In the genomic region with DNA sequence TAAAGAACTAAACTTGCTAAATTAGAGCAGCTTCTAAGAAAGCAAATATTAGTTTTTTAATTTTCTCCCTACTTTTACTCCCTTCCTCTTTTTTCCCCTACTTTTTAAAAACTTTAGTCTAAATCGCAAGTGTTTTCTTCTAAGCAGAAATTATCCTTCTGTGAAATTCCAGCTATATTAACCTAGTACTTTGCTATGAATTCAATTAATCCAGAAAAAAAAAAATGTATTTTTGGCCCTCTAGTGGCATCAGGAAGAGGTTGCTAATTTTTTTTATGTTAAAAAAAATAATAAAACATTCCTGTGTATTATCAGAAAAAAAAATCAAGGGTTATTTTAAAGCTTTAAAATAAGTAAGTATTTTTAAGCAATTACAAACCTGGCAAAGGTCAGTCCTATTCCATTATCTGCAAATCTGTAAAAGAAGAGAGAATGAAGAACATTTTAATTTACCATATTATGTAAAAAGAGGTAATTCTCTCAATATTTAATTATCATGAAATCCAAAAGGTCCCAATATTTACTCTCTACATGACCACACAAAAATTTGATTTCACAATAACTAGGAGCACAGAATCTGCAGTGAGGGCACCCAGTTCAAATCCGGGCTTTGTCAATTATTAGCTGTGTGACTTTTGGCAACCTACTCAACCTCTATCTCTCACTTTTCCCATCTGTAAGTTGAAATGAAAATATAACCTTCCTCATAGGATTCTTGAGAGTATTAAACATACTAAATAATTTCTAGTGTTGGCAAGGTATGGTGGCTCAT, we compare ENCODE assay signal across 10 cellular contexts. TPM values are rescaled to one million over a fixed set of nuclear protein-coding genes. Genes with fewer than 3 reads are reported as not detected.
DNase-seq lines count a peak whose midpoint lies in the region; ATAC-seq, FAIRE-seq and TF ChIP-seq lines count a peak whose summit lies in the region.
"Had no signal": no experiment of that assay in that cellular context is flagged by ENCODE, and none has a peak within 500 bp of the region (broad histone marks: within the 10 kb centered on the region; RNA-seq: fewer than 3 reads in every experiment).

No MANE protein-coding gene starts in this region.

- H2AFZ ChIP-seq in PC-9 (no peak overlapping the region), endothelial cell of umbilical vein (ENCODE audit: low read depth, low read length) (no peak overlapping the region)

- H3K9me3 ChIP-seq in PC-9 (ENCODE audit: insufficient read depth, low read depth) (no peaks in the 10 kb centered on the region), endothelial cell of umbilical vein (replicated peaks; ENCODE audit: control insufficient read depth, insufficient read depth, low read length) (no peaks in the 10 kb centered on the region), gastrocnemius medialis (no peaks in the 10 kb centered on the region)

- H3K4me1 ChIP-seq in PC-9 (replicated peaks; ENCODE audit: insufficient read depth) (no peaks in the 10 kb centered on the region; the same call in 1 of the 2 replicates), endothelial cell of umbilical vein (ENCODE audit: control insufficient read depth, extremely low read depth, insufficient read depth, low read length) (no peaks in the 10 kb centered on the region), gastrocnemius medialis (peaks cover 0 to 11% of the 10 kb centered on the region in 2 donors)

- TF ChIP-seq POLR2A in endothelial cell of umbilical vein (IDR thresholded peaks at IDR 0.05; ENCODE audit: low read depth, low read length) (no peak), gastrocnemius medialis (IDR thresholded peaks at IDR 0.05) (no peak), lower leg skin (IDR thresholded peaks at IDR 0.05) (no peak)

- dilution Hi-C loops in endothelial cell of umbilical vein (cut with MboI; ENCODE audit: extremely low pct_ligation_motif_present, low sequenced_read_pairs) = no loop called here

- H3K27me3 ChIP-seq in PC-9 (ENCODE audit: insufficient read depth, low read depth) (no peaks in the 10 kb centered on the region), endothelial cell of umbilical vein (ENCODE audit: control insufficient read depth in 2 of 2, insufficient read depth in 2 of 2, low read length in 2 of 2) (no peaks in the 10 kb centered on the region), gastrocnemius medialis (no peaks in the 10 kb centered on the region)

- DNase-seq in PC-9 = no peak
- DNase-seq in endothelial cell of umbilical vein (ENCODE audit: low read depth, low spot score) = peak; percentile 30
- no peak for DNase-seq in gastrocnemius medialis
- no peak for DNase-seq in stimulated activated naive CD8-positive, alpha-beta T cell treated with anti-CD3 and anti-CD28 coated beads, Interleukin-15, Interleukin-2, amounts not matched to agents 100 U/mL and 50 U/mL, for 24 hours
- no peak for DNase-seq in lower leg skin (ENCODE audit: low spot score in 2 of 2)
- DNase-seq: activated CD4-positive, CD25-positive, alpha-beta regulatory T cell treated with anti-CD3 and anti-CD28 coated beads, Interleukin-2, amount 50 U/mL, for 72 hours; cerebellar nuclear complex; NCI-H2029 treated with DMSO at 0.1 percent for 48 hours had no signal

- POLR2A ChIA-PET in PC-9 (lab: Charles Lee; ENCODE audit: unreplicated experiment) (interaction anchor here (0.6 kb wide), 2 partner anchors 60 to 195 kb away, joined by 3 to 4 read pairs; partner anchors contain the start of gene C9orf85), endothelial cell of umbilical vein (lab: Charles Lee) (no interaction called here)

- H3K27ac ChIP-seq in PC-9 (no peak overlapping the region), endothelial cell of umbilical vein (ENCODE audit: insufficient read depth, low read depth, low read length) (no peak overlapping the region), gastrocnemius medialis (no peak overlapping the region)

- H3K9me2 ChIP-seq in PC-9 (ENCODE audit: insufficient read depth) = no peaks in the 10 kb centered on the region; the same call in 1 of the 2 replicates

- no peak for FAIRE-seq in endothelial cell of umbilical vein (lab: Jason Lieb, UNC)

- intact Hi-C loops in PC-9 (cut with micrococcal nuclease; ENCODE audit: unreplicated experiment) (loop anchor here (2.0 kb wide), 2 partner anchors 52 to 112 kb away; partner anchors contain the start of gene CEMIP2), endothelial cell of umbilical vein (cut with micrococcal nuclease) (loop anchor here (1.0 to 2.0 kb wide), 3 partner anchors 22 to 112 kb away; partner anchors contain the start of gene CEMIP2), gastrocnemius medialis (cut with DNase I; ENCODE audit: low total_unique reads) (loop anchor here (5.0 kb wide), 1 partner anchor 51 kb away; the partner anchor contains the start of gene CEMIP2), lower leg skin (cut with DNase I; ENCODE audit: low total_unique reads) (no loop called here)

- no TSS peak for BruUV-seq in PC-9 (replicated peaks; lab: Mats Ljungman, UMichigan)
- no TSS peak for BruUV-seq in endothelial cell of umbilical vein (replicated peaks; lab: Mats Ljungman, UMichigan)

- H3K36me3 ChIP-seq in PC-9 (ENCODE audit: low read depth) (peaks cover 34% of the 10 kb centered on the region), endothelial cell of umbilical vein (ENCODE audit: control insufficient read depth in 2 of 2, extremely low read depth in 1 of 2, insufficient read depth in 2 of 2, low read length in 2 of 2) (peaks cover 0 to 14% of the 10 kb centered on the region in 2 experiments), gastrocnemius medialis (peaks cover 0 to 41% of the 10 kb centered on the region in 2 donors)

- H3K9me1 ChIP-seq in endothelial cell of umbilical vein (replicated peaks; ENCODE audit: control insufficient read depth, extremely low read depth, insufficient read depth, low read length) = no peaks in the 10 kb centered on the region

- TF ChIP-seq CTCF in GM12872 (IDR thresholded peaks at IDR 0.05; ENCODE audit: insufficient read depth, low read depth, low read length) (peak; percentile 17; the same call in 1 of the 3 replicates), PC-9 (conservative IDR thresholded peaks at IDR 0.05) (peak; percentile 77), endothelial cell of umbilical vein (IDR thresholded peaks at IDR 0.05; ENCODE audit: extremely low read depth in 1 of 2, insufficient read depth in 1 of 2, low read depth in 1 of 2, low read length in 2 of 2) (peak in 1 of 2 donors; percentile 20), gastrocnemius medialis (IDR thresholded peaks at IDR 0.05 in 4 of 5, conservative IDR thresholded peaks at IDR 0.05 in 1 of 5) (peak in 3 of 5 experiments; percentile 5 to 43 (median 18)), lower leg skin (IDR thresholded peaks at IDR 0.05) (no peak)

- in situ Hi-C loops in gastrocnemius medialis (cut with MboI; ENCODE audit: low sequenced_read_pairs in 4 of 4) = no loop called here

- H3K9ac ChIP-seq in endothelial cell of umbilical vein (replicated peaks; ENCODE audit: extremely low read depth, insufficient read depth, low read length) = no peak overlapping the region

- ATAC-seq in gastrocnemius medialis = no peak
- ATAC-seq in stimulated activated naive CD8-positive, alpha-beta T cell treated with anti-CD3 and anti-CD28 coated beads, Interleukin-15, Interleukin-2, amounts not matched to agents 100 U/mL and 50 U/mL, for 24 hours = no peak
- no peak for ATAC-seq in GM19351 (IDR thresholded peaks at IDR 0.05; ENCODE audit: unreplicated experiment)

- CTCF ChIA-PET in PC-9 (lab: Charles Lee) (interaction anchor here (0.6 to 1.4 kb wide), 7 partner anchors 11 to 111 kb away, joined by 3 to 6 read pairs (median 3); no protein-coding TSS in a partner anchor), endothelial cell of umbilical vein (lab: Charles Lee) (interaction anchor here (0.6 to 8.4 kb wide), 30 partner anchors 9 to 1076 kb away, joined by 3 to 77 read pairs (median 4); partner anchors contain the start of gene CEMIP2)

- H3K79me2 ChIP-seq in PC-9 (ENCODE audit: low read depth) (no peaks in the 10 kb centered on the region), endothelial cell of umbilical vein (ENCODE audit: control insufficient read depth, insufficient read depth, low read length) (no peaks in the 10 kb centered on the region)

- 0 out of 2 replicates have a peak, but pooled peaks cover 6% of the 10 kb centered on the region for H3F3A ChIP-seq in PC-9 (ENCODE audit: insufficient read depth, low read depth)

- H3K4me3 ChIP-seq in PC-9 = no peak overlapping the region
- H3K4me3 ChIP-seq in endothelial cell of umbilical vein (replicated peaks in 1 of 3; ENCODE audit: insufficient read depth in 1 of 3, low read depth in 1 of 3, low read length in 3 of 3) = no peak overlapping the region
- H3K4me3 ChIP-seq in gastrocnemius medialis = no peak overlapping the region
- H3K4me3 ChIP-seq in lower leg skin (ENCODE audit: low read depth, poor library complexity, severe bottlenecking) = no peak overlapping the region

- WGBS in lower leg skin, 2 donors = 92 to 95% methylated on average over 2 of the region's 2 CpGs

- H3K4me2 ChIP-seq in PC-9 (no peak overlapping the region), endothelial cell of umbilical vein (ENCODE audit: insufficient read depth, low read length) (no peak overlapping the region)

- H4K20me1 ChIP-seq in PC-9 (ENCODE audit: insufficient read depth) = no peaks in the 10 kb centered on the region
- H4K20me1 ChIP-seq in endothelial cell of umbilical vein (replicated peaks; ENCODE audit: control insufficient read depth, extremely low read depth, insufficient read depth, low read length) = no peaks in the 10 kb centered on the region

TF ChIP-seq in endothelial cell of umbilical vein, 7 proteins besides CTCF, POLR2A, EP300 and RAD21 (continues in another document):
- TF ChIP-seq JUN (IDR thresholded peaks at IDR 0.05; ENCODE audit: borderline replicate concordance, insufficient read depth, insufficient read length, low read depth) (no peak), FOS (IDR thresholded peaks at IDR 0.05; ENCODE audit: borderline replicate concordance, insufficient read depth, low read length) (no peak), EZH2 (IDR thresholded peaks at IDR 0.05; ENCODE audit: borderline replicate concordance, low read depth, low read length, severe bottlenecking) (no peak), POLR2AphosphoS5 (IDR thresholded peaks at IDR 0.05; ENCODE audit: insufficient read depth, low read depth, low read length) (no peak), MYC (IDR thresholded peaks at IDR 0.05; ENCODE audit: low read depth, low read length) (no peak)

RNA-seq across cellular contexts. Expression of gene CEMIP2, which starts 52.0 kb away (rescaled TPM):
- total RNA-seq in PC-9 (2021) (60.7 and 77.0 TPM in 2 replicates), endothelial cell of umbilical vein (44.3 and 47.5 TPM in 2 replicates), gastrocnemius medialis (10 to 100 TPM; 10.6 to 29.9 (median 14.7) TPM), lower leg skin (10 to 100 TPM; 20.6 to 48.6 (median 29.0) TPM)
- 41.6 and 53.8 TPM in 2 replicates for polyA plus RNA-seq in endothelial cell of umbilical vein
- 38.6 and 44.3 TPM in 2 replicates for polyA plus RNA-seq in endothelial cell of umbilical vein (2011; cell fraction: cytosol; rRNA removed)
- polyA plus RNA-seq in endothelial cell of umbilical vein (2011; cell fraction: nucleus; rRNA removed) = 53.3 and 65.5 TPM in 2 replicates
- 49.7 and 51.9 TPM in 2 replicates for polyA plus RNA-seq in endothelial cell of umbilical vein (2012)
- polyA minus RNA-seq in endothelial cell of umbilical vein = 180 and 219 TPM in 2 replicates
- polyA minus RNA-seq in endothelial cell of umbilical vein (2011; cell fraction: cytosol; rRNA and poly(A)+ RNA removed) = 17.1 TPM
- polyA minus RNA-seq in endothelial cell of umbilical vein (2011; cell fraction: nucleus; rRNA and poly(A)+ RNA removed) = 127 and 203 TPM in 2 replicates

Comparison
In these comparisons a context has a peak if more than half of its experiments do, and no peak if none do; other contexts are left out.
1. CTCF ChIP-seq: peak in GM12872 (single experiment), PC-9 (single experiment) and gastrocnemius medialis (3 of 5); none in lower leg skin (0 of 3).